ENCODE assay signal across 8 cellular contexts in the genomic region with DNA sequence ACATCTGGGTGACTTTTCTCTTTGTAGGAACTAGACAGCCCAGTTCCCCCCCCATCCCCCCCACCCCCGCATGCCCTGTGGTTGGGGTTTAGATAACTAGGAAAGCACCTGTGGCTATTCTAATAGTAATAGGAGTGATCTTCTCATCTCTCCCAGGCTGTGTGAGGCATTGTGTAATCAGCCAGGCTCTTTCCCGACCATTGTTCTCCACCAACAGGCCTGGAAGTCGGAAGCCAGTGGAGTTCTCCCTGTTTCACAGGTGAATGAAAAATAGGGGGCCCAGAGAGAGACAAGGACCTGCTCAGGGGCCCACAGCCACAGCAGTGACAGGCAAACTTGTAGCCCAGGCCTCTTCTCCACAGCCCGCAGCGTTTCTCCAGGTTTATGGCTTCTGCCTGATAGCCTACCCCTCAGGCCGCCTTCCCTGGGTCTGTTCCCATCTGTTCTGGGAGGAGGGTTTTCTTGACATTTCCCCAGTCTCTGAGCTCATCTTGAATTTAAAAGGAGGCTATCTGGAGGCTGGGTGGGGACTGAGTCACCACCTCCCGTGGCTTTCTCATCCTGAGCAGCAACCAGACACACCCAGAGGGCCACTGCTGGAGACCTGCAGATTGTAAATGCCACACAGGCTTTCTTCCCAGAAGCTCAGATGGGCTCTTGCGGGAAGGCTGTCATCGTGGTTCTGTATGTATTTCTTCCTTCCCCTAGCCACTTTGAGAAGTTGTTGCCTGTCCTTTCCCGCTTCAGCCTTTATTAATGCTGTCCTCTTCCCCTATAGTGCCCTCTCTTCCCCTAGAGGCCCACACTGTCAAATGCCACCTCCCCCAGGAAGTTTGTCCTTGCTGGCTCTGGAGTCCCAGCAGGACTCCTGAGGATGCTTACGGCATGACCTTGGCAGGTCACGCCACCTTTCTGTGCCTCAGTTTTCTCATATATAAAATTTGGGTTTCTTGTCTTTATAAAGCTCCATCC.
DNase-seq lines count a peak whose midpoint lies in the region; ATAC-seq and TF ChIP-seq lines count a peak whose summit lies in the region.

No MANE protein-coding gene starts in this region.

- no peaks in the 10 kb centered on the region for H3K36me3 ChIP-seq in adipocyte (ENCODE audit: control insufficient read depth, insufficient read depth, low read length, severe bottlenecking)

- H3K9me3 ChIP-seq in adipocyte (ENCODE audit: control insufficient read depth, low read length) (no peaks in the 10 kb centered on the region), right cardiac atrium (ENCODE audit: control insufficient read depth, low read length) (no peaks in the 10 kb centered on the region)

- H3K27ac ChIP-seq in RWPE1 (peak overlapping the region; percentile 91), right cardiac atrium (ENCODE audit: low read length) (peak overlapping the region; percentile 46)

- CTCF ChIA-PET in RWPE1 (lab: Yijun Ruan, JAX) = interaction anchor here (0.6 to 1.2 kb wide), 5 partner anchors 21 to 612 kb away, joined by 3 to 4 read pairs (median 3); no protein-coding TSS in a partner anchor

- peak overlapping the region; percentile 56 for H3K9ac ChIP-seq in adipocyte (ENCODE audit: low read length)

- intact Hi-C loops in right cardiac atrium (cut with DNase I) = loop anchor here in 1 of 4 donors (5.0 kb wide), 1 partner anchor 77 kb away; a partner anchor contains a TSS

- H3K4me1 ChIP-seq in adipocyte (ENCODE audit: control insufficient read depth, insufficient read depth, low read length) = peaks cover 64% of the 10 kb centered on the region
- H3K4me1 ChIP-seq in right cardiac atrium (ENCODE audit: control insufficient read depth, insufficient read depth, low read length) = peaks cover 47% of the 10 kb centered on the region

- DNase-seq in NCI-H2107 treated with DMSO at 0.1 percent for 48 hours (lab: John Stamatoyannopoulos, UW; ENCODE audit: unreplicated experiment) = peak; percentile 24
- DNase-seq in NCI-H2107 (lab: John Stamatoyannopoulos, UW) = no peak
- DNase-seq in RWPE1 (ENCODE audit: low spot score) = peak; percentile 88
- peak; percentile 82 for DNase-seq in adipocyte (ENCODE audit: low read depth)
- peak in 2 of 3 donors; percentile 73 to 75 for DNase-seq in right cardiac atrium
- peak in 3 of 4 experiments; percentile 15 to 39 (median 23) for DNase-seq in stimulated activated CD4-positive, alpha-beta T cell treated with anti-CD3 and anti-CD28 coated beads, Interleukin-1b, Interleukin-23, amount 100 ng/mL, for 24 hours (ENCODE audit: low read depth in 4 of 4, low spot score in 1 of 4)
- DNase-seq in NCI-H1694 treated with DMSO at 0.1 percent for 48 hours (lab: John Stamatoyannopoulos, UW) = no peak

- POLR2A ChIA-PET in RWPE1 (lab: Yijun Ruan, JAX; ENCODE audit: low non-redundant PET) = interaction anchor here (0.7 kb wide), 2 partner anchors 56 to 57 kb away, joined by 3 read pairs; no protein-coding TSS in a partner anchor

- TF ChIP-seq CTCF in RWPE1 (conservative IDR thresholded peaks at IDR 0.05; ENCODE audit: low read depth) = no peak

- WGBS in right cardiac atrium = 47% methylated on average over 12 of the region's 12 CpGs

- H3K4me3 ChIP-seq in adipocyte (ENCODE audit: low read length) (peak overlapping the region; percentile 14), right cardiac atrium (ENCODE audit: low read length) (no peak overlapping the region)

- no peaks in the 10 kb centered on the region for H3K27me3 ChIP-seq in adipocyte (replicated peaks; ENCODE audit: control insufficient read depth, insufficient read depth, low read length)
- H3K27me3 ChIP-seq in right cardiac atrium (ENCODE audit: control insufficient read depth, insufficient read depth) = no peaks in the 10 kb centered on the region

- ATAC-seq in right cardiac atrium (peak in 1 of 2 donors; percentile 27), HG02973 (IDR thresholded peaks at IDR 0.05; ENCODE audit: unreplicated experiment) (no peak)

Comparison
In these comparisons a context has a peak if more than half of its experiments do, and no peak if none do; other contexts are left out.
1. DNase-seq: peak in NCI-H2107 treated with DMSO at 0.1 percent for 48 hours (single experiment), RWPE1 (single experiment), adipocyte (single experiment), right cardiac atrium (2 of 3) and stimulated activated CD4-positive, alpha-beta T cell treated with anti-CD3 and anti-CD28 coated beads, Interleukin-1b, Interleukin-23, amount 100 ng/mL, for 24 hours (3 of 4); none in NCI-H2107 (single experiment) and NCI-H1694 treated with DMSO at 0.1 percent for 48 hours (single experiment).